Comparison of ENCODE assay signal across 10 cellular contexts in the genomic region with DNA sequence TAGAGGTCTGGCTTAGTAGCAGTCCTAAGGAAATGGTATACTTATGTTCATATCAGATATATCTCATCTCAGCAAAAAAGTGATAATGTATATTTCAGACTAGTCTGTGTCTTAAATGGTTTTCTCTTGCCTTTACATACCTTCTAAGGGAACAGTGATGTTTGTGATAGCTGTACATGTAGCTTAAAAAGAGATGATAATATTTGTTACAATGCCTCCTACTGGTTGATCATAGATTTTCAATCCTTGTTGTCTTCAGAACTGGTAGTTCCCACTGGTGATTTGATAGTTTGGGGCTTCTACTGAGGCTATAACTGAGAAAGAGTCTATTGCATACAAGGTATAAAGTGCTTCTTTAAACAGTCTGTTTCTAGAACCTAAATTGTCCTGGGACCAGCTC.
A peak's percentile ranks its signal among the peaks of the same experiment; 100 is the strongest.
DNase-seq lines count a peak whose midpoint lies in the region; ATAC-seq and TF ChIP-seq lines count a peak whose summit lies in the region.
"Had no signal": no experiment of that assay in that cellular context is flagged by ENCODE, and none has a peak within 500 bp of the region (broad histone marks: within the 10 kb centered on the region; RNA-seq: fewer than 3 reads in every experiment).

No MANE protein-coding gene starts in this region.

- no peaks in the 10 kb centered on the region for H3K36me3 ChIP-seq in parathyroid adenoma (ENCODE audit: control insufficient read depth, insufficient read depth, low read length)
- H3K36me3 ChIP-seq: BLaER1 treated with 17β-estradiol and CSF1 and Interleukin-3, amounts not matched to agents 10 nM and 100 nM had no signal

- no peaks in the 10 kb centered on the region for H3K9me3 Mint-ChIP-seq in brain
- H3K9me3 Mint-ChIP-seq in stimulated activated memory B cell treated with anti-CD40 and anti-IgM and Interleukin-4, amounts not matched to agents 10 μg/mL and 1 μg/mL and 100 μg/mL, for 72 hours = no peaks in the 10 kb centered on the region
- H3K9me3 Mint-ChIP-seq: activated CD4-positive, alpha-beta memory T cell treated with anti-CD3 and anti-CD28 coated beads for 36 hours had no signal

- no peak overlapping the region for H3K27ac ChIP-seq in parathyroid adenoma
- H3K27ac ChIP-seq: BLaER1 treated with 17β-estradiol and CSF1 and Interleukin-3, amounts not matched to agents 10 nM and 100 nM had no signal

- no peaks in the 10 kb centered on the region for H3K36me3 Mint-ChIP-seq in brain
- no peaks in the 10 kb centered on the region for H3K36me3 Mint-ChIP-seq in stimulated activated memory B cell treated with anti-CD40 and anti-IgM and Interleukin-4, amounts not matched to agents 10 μg/mL and 1 μg/mL and 100 μg/mL, for 72 hours
- H3K36me3 Mint-ChIP-seq: activated CD4-positive, alpha-beta memory T cell treated with anti-CD3 and anti-CD28 coated beads for 36 hours had no signal

- H3K4me3 Mint-ChIP-seq in brain = no peak overlapping the region
- no peak overlapping the region for H3K4me3 Mint-ChIP-seq in stimulated activated memory B cell treated with anti-CD40 and anti-IgM and Interleukin-4, amounts not matched to agents 10 μg/mL and 1 μg/mL and 100 μg/mL, for 72 hours
- H3K4me3 Mint-ChIP-seq: activated CD4-positive, alpha-beta memory T cell treated with anti-CD3 and anti-CD28 coated beads for 36 hours had no signal

- no peak for ATAC-seq in GM18502 (IDR thresholded peaks at IDR 0.05; ENCODE audit: poor library complexity, unreplicated experiment)
- no peak for ATAC-seq in stimulated activated memory B cell treated with anti-CD40 and anti-IgM and Interleukin-4, amounts not matched to agents 10 μg/mL and 1 μg/mL and 100 μg/mL, for 72 hours

- H3K9me3 ChIP-seq in parathyroid adenoma (ENCODE audit: control insufficient read depth, low read length) = no peaks in the 10 kb centered on the region
- H3K9me3 ChIP-seq: BLaER1 treated with 17β-estradiol and CSF1 and Interleukin-3, amounts not matched to agents 10 nM and 100 nM had no signal

- H3K9ac ChIP-seq in parathyroid adenoma = no peak overlapping the region
- H3K9ac ChIP-seq: BLaER1 treated with 17β-estradiol and CSF1 and Interleukin-3, amounts not matched to agents 10 nM and 100 nM had no signal

- DNase-seq in NCI-H510A treated with DMSO at 0.1 percent for 48 hours (lab: John Stamatoyannopoulos, UW) (peak; percentile 26), NCI-H510A (lab: John Stamatoyannopoulos, UW) (no peak), M059J (ENCODE audit: low read depth) (peak; percentile 11), COLO668 (lab: John Stamatoyannopoulos, UW; ENCODE audit: unreplicated experiment) (no peak)
- DNase-seq: activated CD4-positive, alpha-beta memory T cell treated with anti-CD3 and anti-CD28 coated beads for 36 hours had no signal

- TF ChIP-seq CTCF in brain (conservative IDR thresholded peaks at IDR 0.05) (peak; percentile 36 to 62), parathyroid adenoma (IDR thresholded peaks at IDR 0.05) (peak; percentile 20)

- H3K4me3 ChIP-seq in parathyroid adenoma (ENCODE audit: low read depth, low read length) = no peak overlapping the region
- H3K4me3 ChIP-seq: BLaER1 treated with 17β-estradiol and CSF1 and Interleukin-3, amounts not matched to agents 10 nM and 100 nM had no signal

- H3K4me2 ChIP-seq in parathyroid adenoma (ENCODE audit: low read length) = no peak overlapping the region
- H3K4me2 ChIP-seq: BLaER1 treated with 17β-estradiol and CSF1 and Interleukin-3, amounts not matched to agents 10 nM and 100 nM had no signal

- peaks cover 7% of the 10 kb centered on the region for H3K79me2 ChIP-seq in parathyroid adenoma

- H3K4me1 Mint-ChIP-seq in brain = peaks cover 67% of the 10 kb centered on the region
- H3K4me1 Mint-ChIP-seq in stimulated activated memory B cell treated with anti-CD40 and anti-IgM and Interleukin-4, amounts not matched to agents 10 μg/mL and 1 μg/mL and 100 μg/mL, for 72 hours = peaks cover 10% of the 10 kb centered on the region

- H3K27me3 ChIP-seq in parathyroid adenoma (ENCODE audit: control insufficient read depth, insufficient read depth, low read length) = no peaks in the 10 kb centered on the region
- H3K27me3 ChIP-seq: BLaER1 treated with 17β-estradiol and CSF1 and Interleukin-3, amounts not matched to agents 10 nM and 100 nM had no signal

- H2AFZ ChIP-seq in parathyroid adenoma = no peak overlapping the region

- no peaks in the 10 kb centered on the region for H3K4me1 ChIP-seq in parathyroid adenoma
- H3K4me1 ChIP-seq: BLaER1 treated with 17β-estradiol and CSF1 and Interleukin-3, amounts not matched to agents 10 nM and 100 nM had no signal

- H3K27me3 Mint-ChIP-seq in brain = peaks cover 8% of the 10 kb centered on the region
- no peaks in the 10 kb centered on the region for H3K27me3 Mint-ChIP-seq in stimulated activated memory B cell treated with anti-CD40 and anti-IgM and Interleukin-4, amounts not matched to agents 10 μg/mL and 1 μg/mL and 100 μg/mL, for 72 hours
- H3K27me3 Mint-ChIP-seq: activated CD4-positive, alpha-beta memory T cell treated with anti-CD3 and anti-CD28 coated beads for 36 hours had no signal

- peak overlapping the region in 1 of 5 experiments; percentile 46 for H3K27ac Mint-ChIP-seq in brain
- no peak overlapping the region for H3K27ac Mint-ChIP-seq in stimulated activated memory B cell treated with anti-CD40 and anti-IgM and Interleukin-4, amounts not matched to agents 10 μg/mL and 1 μg/mL and 100 μg/mL, for 72 hours
- H3K27ac Mint-ChIP-seq: activated CD4-positive, alpha-beta memory T cell treated with anti-CD3 and anti-CD28 coated beads for 36 hours had no signal

Comparison
In these comparisons a context has a peak if more than half of its experiments do, and no peak if none do; other contexts are left out.
1. DNase-seq: peak in NCI-H510A treated with DMSO at 0.1 percent for 48 hours (single experiment) and M059J (single experiment); none in NCI-H510A (single experiment) and COLO668 (single experiment).